21 cellular contexts compared by ENCODE assay signal in the genomic region with DNA sequence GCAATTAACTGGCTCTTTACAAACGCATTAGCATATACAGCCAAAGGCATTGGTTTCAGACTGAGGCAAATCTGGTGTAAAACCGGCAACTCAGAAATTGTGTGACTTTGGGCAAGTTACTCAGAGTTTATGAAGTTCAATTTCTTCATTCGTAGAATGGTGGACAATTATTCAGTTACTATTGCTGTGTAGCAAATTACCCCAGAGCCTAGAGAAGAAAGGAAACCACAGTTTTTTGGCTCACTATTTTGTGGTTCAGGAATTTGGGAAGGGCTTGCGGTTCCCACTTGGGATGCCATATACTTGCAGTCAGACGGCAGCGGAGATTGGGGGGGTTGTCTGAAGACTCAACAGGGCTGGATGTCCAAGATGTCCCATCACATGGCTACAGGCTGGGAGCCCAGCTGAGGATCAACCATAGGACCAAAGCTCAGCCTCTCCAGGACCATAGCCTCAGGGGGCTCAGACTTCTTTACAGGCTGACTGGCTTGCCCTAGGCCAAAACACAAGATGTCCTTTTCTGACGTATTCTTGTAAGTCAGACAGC.
"Had no signal": no experiment of that assay in that cellular context is flagged by ENCODE, and none has a peak within 500 bp of the region (broad histone marks: within the 10 kb centered on the region; RNA-seq: fewer than 3 reads in every experiment).

No MANE protein-coding gene starts in this region.

- FAIRE-seq: keratinocyte had no signal

- DNase-seq: hippocampal formation; kidney glomerular epithelial cell; left cardiac atrium; lower lobe of right lung; mammary epithelial cell; mesenchymal stem cell; naive thymus-derived CD8-positive, alpha-beta T cell; nucleus accumbens; psoas muscle; right lobe of liver; stimulated activated CD4-positive, alpha-beta T cell treated with anti-CD3 and anti-CD28 coated beads, Interleukin-1b, Interleukin-23, amount 100 ng/mL, for 48 hours; stimulated activated CD4-positive, alpha-beta T cell treated with anti-CD3 and anti-CD28 coated beads, Interleukin-2, amount 100 ng/mL, for 48 hours; stimulated activated CD4-positive, alpha-beta T cell treated with anti-CD3 and anti-CD28 coated beads, Interleukin-4, amount 100 ng/mL, for 4 hours; stimulated activated CD8-positive, alpha-beta memory T cell treated with anti-CD3 and anti-CD28 coated beads, Interleukin-4, amount 100 ng/mL, for 48 hours; stimulated activated naive CD4-positive, alpha-beta T cell treated with Interleukin-2 at 50 U/mL for 16 hours; stimulated activated naive CD8-positive, alpha-beta T cell treated with anti-CD3 and anti-CD28 coated beads, Interleukin-15, amount 100 ng/mL, for 72 hours; testis; thyroid gland; transverse colon; upper lobe of left lung had no signal
